ENCODE assay signal across 1 cellular context in the genomic region with DNA sequence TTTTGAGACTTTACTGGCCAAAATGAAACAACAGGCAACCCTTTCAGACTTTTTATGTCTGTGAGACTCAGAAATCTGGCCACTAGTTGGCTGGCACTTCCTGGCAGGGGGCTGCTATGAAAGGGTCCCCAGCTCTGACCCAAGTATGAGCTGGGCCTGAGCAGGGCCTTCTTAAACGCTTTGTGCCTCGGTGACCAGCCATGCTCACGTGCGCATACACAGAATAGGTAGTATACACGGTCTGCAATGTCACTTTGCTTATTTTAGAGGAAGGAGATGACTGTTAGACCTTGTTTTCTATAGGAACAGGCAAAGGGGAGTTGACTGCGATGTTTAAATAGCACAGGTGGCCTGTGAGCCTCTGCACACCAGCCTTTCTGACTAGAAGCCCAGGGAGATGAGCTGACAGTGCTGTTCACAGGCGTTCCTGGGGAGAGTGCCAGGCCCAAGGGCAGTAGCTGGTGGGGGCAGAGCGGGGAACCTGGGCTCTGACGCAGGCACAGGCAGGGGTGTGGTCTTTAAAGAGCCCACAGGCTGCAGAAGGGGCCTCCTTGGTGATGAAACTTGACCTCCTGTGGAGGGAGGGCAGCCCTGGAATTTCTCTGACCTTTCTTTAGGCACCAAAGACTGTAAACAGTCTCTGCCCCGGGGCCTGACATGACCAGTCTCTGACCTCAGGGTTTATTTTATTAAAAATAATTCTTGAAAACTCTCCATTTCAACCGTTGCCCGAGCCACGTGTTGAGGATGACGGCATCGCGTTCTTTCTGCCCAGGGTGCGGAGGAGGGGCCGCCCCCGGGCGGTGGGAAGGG.
A peak's percentile ranks its signal among the peaks of the same experiment; 100 is the strongest.
TF ChIP-seq lines count a peak whose summit lies in the region.

No MANE protein-coding gene starts in this region.

TF ChIP-seq in HEK293, 187 proteins besides CTCF, POLR2A, EP300 and RAD21:
- TF ChIP-seq PRDM2 (tag by site-specific recombination; IDR thresholded peaks at IDR 0.05; ENCODE audit: borderline replicate concordance) (no peak), ZIC2 (tag by site-specific recombination; IDR thresholded peaks at IDR 0.05) (peak; percentile 65), SETDB1 (IDR thresholded peaks at IDR 0.05; ENCODE audit: insufficient read length, low read length) (no peak), ZNF548 (tag by site-specific recombination; IDR thresholded peaks at IDR 0.05) (no peak), KLF1 (tag by site-specific recombination; IDR thresholded peaks at IDR 0.05) (peak; percentile 24; the same call in 1 of the 2 replicates), ZNF423 (tag by site-specific recombination; IDR thresholded peaks at IDR 0.05) (no peak), ZNF324 (tag by site-specific recombination; IDR thresholded peaks at IDR 0.05) (no peak), REPIN1 (tag by site-specific recombination; IDR thresholded peaks at IDR 0.05; ENCODE audit: low read depth) (no peak), ZFHX2 (tag by site-specific recombination; conservative IDR thresholded peaks at IDR 0.05) (0 out of 2 replicates have a peak, but pooled peaks have one; percentile 26), KLF8 (tag by site-specific recombination; IDR thresholded peaks at IDR 0.05) (no peak), ZNF561 (tag by site-specific recombination; IDR thresholded peaks at IDR 0.05; ENCODE audit: borderline replicate concordance) (no peak), ZNF274 (IDR thresholded peaks at IDR 0.05; ENCODE audit: low read length) (no peak), ZNF274 (tag by site-specific recombination; IDR thresholded peaks at IDR 0.05; ENCODE audit: borderline replicate concordance) (no peak), ZNF248 (tag by site-specific recombination; IDR thresholded peaks at IDR 0.05) (no peak), ZNF549 (tag by site-specific recombination; IDR thresholded peaks at IDR 0.05) (no peak), SP3 (tag by site-specific recombination; IDR thresholded peaks at IDR 0.05) (no peak), MYNN (tag by site-specific recombination; IDR thresholded peaks at IDR 0.05; ENCODE audit: borderline replicate concordance) (no peak), ZNF473 (tag by site-specific recombination; IDR thresholded peaks at IDR 0.05) (no peak), ZNF660 (tag by site-specific recombination; IDR thresholded peaks at IDR 0.05) (no peak), ZNF398 (tag by site-specific recombination; IDR thresholded peaks at IDR 0.05) (no peak), ZNF266 (tag by site-specific recombination; IDR thresholded peaks at IDR 0.05; ENCODE audit: low read depth) (no peak), ZNF830 (tag by site-specific recombination; IDR thresholded peaks at IDR 0.05; ENCODE audit: low read depth) (no peak), ZNF585B (tag by site-specific recombination; IDR thresholded peaks at IDR 0.05) (no peak), ZNF629 (tag by site-specific recombination; IDR thresholded peaks at IDR 0.05) (no peak), ZNF48 (tag by site-specific recombination; IDR thresholded peaks at IDR 0.05) (no peak), IKZF3 (tag by site-specific recombination; IDR thresholded peaks at IDR 0.05) (no peak)
- TF ChIP-seq, protein P1, sequence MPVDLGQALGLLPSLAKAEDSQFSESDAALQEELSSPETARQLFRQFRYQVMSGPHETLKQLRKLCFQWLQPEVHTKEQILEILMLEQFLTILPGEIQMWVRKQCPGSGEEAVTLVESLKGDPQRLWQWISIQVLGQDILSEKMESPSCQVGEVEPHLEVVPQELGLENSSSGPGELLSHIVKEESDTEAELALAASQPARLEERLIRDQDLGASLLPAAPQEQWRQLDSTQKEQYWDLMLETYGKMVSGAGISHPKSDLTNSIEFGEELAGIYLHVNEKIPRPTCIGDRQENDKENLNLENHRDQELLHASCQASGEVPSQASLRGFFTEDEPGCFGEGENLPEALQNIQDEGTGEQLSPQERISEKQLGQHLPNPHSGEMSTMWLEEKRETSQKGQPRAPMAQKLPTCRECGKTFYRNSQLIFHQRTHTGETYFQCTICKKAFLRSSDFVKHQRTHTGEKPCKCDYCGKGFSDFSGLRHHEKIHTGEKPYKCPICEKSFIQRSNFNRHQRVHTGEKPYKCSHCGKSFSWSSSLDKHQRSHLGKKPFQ (tag by site-specific recombination; IDR thresholded peaks at IDR 0.05), result no peak
